Comparison of ENCODE assay signal across 8 cellular contexts in the genomic region with DNA sequence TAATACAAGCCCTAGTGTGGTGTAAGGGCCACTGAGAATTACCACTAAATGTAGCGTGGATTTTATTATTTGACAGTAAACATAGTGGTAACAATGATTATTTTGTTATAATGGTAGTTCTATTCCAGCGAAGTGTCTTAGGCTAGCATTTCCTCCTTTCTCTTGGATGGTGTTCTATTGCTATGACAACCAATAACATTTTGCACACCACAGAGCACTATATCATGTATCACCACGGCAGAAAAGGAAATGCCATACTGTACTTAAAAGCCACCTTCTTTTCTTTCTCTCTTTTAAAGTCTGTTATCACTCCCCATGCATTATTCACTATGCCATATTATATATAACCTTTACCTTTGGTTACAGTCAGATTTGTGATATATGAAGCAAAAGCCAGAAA.
DNase-seq lines count a peak whose midpoint lies in the region; ATAC-seq and FAIRE-seq lines count a peak whose summit lies in the region.

No MANE protein-coding gene starts in this region.

- FAIRE-seq in islet of Langerhans (lab: Jason Lieb, UNC): peak; percentile 97

- H3K9me3 Mint-ChIP-seq in activated naive CD8-positive, alpha-beta T cell (ENCODE audit: low read depth): no peaks in the 10 kb centered on the region

- peaks cover 55% of the 10 kb centered on the region for H3K4me1 Mint-ChIP-seq in activated naive CD8-positive, alpha-beta T cell (ENCODE audit: low read depth)

- no peak overlapping the region for H3K4me3 ChIP-seq in Jurkat, Clone E6-1 (ENCODE audit: low read length)

- peak overlapping the region; percentile 66 for H3K27ac Mint-ChIP-seq in activated naive CD8-positive, alpha-beta T cell

- peaks cover 22% of the 10 kb centered on the region for H3K36me3 Mint-ChIP-seq in activated naive CD8-positive, alpha-beta T cell

- peak overlapping the region; percentile 31 for H3K4me3 Mint-ChIP-seq in activated naive CD8-positive, alpha-beta T cell

- H3K27me3 Mint-ChIP-seq in activated naive CD8-positive, alpha-beta T cell: no peaks in the 10 kb centered on the region

- DNase-seq in AG20443 (ENCODE audit: low spot score) (peak; percentile 70), NOMO-1 treated with dmso at 0.1 percent for 144 hours (lab: John Stamatoyannopoulos, UW; ENCODE audit: unreplicated experiment) (no peak)
- peak; percentile 84 for DNase-seq in Jurkat, Clone E6-1 (ENCODE audit: low read depth, low spot score)

- ATAC-seq in HG03095 (IDR thresholded peaks at IDR 0.05; ENCODE audit: unreplicated experiment): no peak
- no peak for ATAC-seq in GM21717 (IDR thresholded peaks at IDR 0.05; ENCODE audit: unreplicated experiment)
- ATAC-seq in GM21737 (IDR thresholded peaks at IDR 0.05; ENCODE audit: unreplicated experiment): no peak
